ENCODE assay signal across 2 cellular contexts in the genomic region with DNA sequence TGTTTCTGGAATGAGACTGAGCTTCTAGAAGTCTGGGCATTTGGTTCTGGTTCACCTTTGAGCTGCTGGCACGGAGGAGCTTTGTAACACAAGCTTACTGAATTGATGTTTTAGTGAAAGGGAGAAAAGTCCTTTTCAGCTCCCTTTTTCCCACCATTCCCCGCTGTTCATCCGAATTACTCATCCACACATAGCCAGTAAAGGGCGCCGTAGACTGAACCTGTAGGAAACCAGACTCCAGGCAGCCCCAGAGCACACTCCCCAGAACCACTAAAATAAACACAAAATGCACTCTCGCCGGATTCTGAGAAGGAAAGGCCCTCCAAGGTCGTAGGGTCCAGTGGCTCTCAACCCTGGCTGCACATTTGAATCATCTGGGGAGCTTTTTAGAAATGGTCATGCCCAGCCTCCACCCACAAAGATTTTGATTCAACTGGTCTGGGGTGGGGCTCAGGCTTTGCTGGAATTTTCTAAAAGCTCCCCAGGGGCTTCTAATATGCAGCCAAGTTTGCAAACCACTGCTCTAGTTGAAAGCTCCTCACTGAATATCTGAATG.
TF ChIP-seq lines count a peak whose summit lies in the region.

No MANE protein-coding gene starts in this region.

TF ChIP-seq in liver, 16 proteins besides CTCF, POLR2A, EP300 and RAD21 (continued from another document):
- TF ChIP-seq REST (IDR thresholded peaks at IDR 0.05) = no peak
- no peak for TF ChIP-seq JUND (IDR thresholded peaks at IDR 0.05)
- TF ChIP-seq RXRA (IDR thresholded peaks at IDR 0.05) = peak; percentile 15 to 17

TF ChIP-seq in HepG2, 621 proteins besides CTCF, POLR2A, EP300 and RAD21 (continued from another document):
- TF ChIP-seq CBX2 (IDR thresholded peaks at IDR 0.05; ENCODE audit: low read depth, low read length) (no peak), CBX2 (CRISPR knock-in tag; IDR thresholded peaks at IDR 0.05; ENCODE audit: low read depth) (no peak), KLF11 (CRISPR knock-in tag; IDR thresholded peaks at IDR 0.05) (no peak), ZNF484 (CRISPR knock-in tag; IDR thresholded peaks at IDR 0.05; ENCODE audit: borderline replicate concordance, low read depth) (no peak), HMG20B (CRISPR knock-in tag; conservative IDR thresholded peaks at IDR 0.05) (no peak)
